1 cellular context compared by ENCODE assay signal in genomic region chr12:54439521-54440255, GRCh38.
TF ChIP-seq lines count a peak whose summit lies in the region.

No MANE protein-coding gene starts in this region.

TF ChIP-seq in GM23338, 12 proteins besides CTCF, POLR2A, EP300 and RAD21 (continued from another document):
- TF ChIP-seq ZNF462 (CRISPR knock-in tag; IDR thresholded peaks at IDR 0.05) = no peak
- TF ChIP-seq NANOG (IDR thresholded peaks at IDR 0.05; ENCODE audit: borderline replicate concordance) = no peak
- TF ChIP-seq ZNF114 (CRISPR knock-in tag; IDR thresholded peaks at IDR 0.05) = no peak
- no peak for TF ChIP-seq STAT1 (IDR thresholded peaks at IDR 0.05; ENCODE audit: unreplicated experiment)
- no peak for TF ChIP-seq JUNB (IDR thresholded peaks at IDR 0.05; ENCODE audit: unreplicated experiment)
- no peak for TF ChIP-seq ZNF331 (CRISPR knock-in tag; IDR thresholded peaks at IDR 0.05; ENCODE audit: low read depth)
- no peak for TF ChIP-seq ETS1 (IDR thresholded peaks at IDR 0.05)
- no peak for TF ChIP-seq CREB1 (CRISPR knock-in tag; IDR thresholded peaks at IDR 0.05; ENCODE audit: low read depth)
